ENCODE assay signal across 24 cellular contexts in the genomic region with DNA sequence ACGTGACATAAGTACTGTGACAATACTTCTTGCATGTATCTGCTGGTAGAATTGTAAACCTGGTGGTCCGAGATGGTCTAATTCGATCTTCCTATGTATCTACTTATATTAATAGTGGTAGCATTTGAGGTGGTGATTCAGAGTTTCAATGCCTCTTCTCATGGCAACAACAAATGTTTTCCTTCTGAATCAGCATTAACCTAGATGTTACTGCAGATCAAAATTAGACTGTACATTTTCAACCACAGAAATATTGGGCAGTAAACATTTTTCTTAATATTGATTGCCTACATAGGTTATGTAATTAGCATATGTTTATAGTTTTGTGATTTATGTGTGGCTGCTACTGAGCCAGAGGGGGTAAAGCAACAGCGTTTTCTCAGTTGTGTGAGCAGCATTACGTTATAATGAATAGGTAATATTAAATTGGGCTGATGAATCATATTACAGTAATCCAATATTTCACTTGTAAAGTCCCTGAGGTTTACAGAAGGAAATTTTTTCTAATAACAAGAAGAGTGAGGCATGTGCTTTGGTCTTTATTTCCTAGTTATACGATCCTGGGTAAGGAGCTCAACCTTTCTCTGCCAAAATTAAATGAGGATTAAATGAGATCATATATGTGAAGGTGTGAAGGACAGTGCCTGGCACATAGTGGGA. TPM values are rescaled to one million over a fixed set of nuclear protein-coding genes. Genes with fewer than 3 reads are reported as not detected.
DNase-seq lines count a peak whose midpoint lies in the region; ATAC-seq and TF ChIP-seq lines count a peak whose summit lies in the region.
"Had no signal": no experiment of that assay in that cellular context is flagged by ENCODE, and none has a peak within 500 bp of the region (broad histone marks: within the 10 kb centered on the region; RNA-seq: fewer than 3 reads in every experiment).

No MANE protein-coding gene starts in this region.

- H3K36me3 Mint-ChIP-seq in HFFc6 (ENCODE audit: low read depth): no peaks in the 10 kb centered on the region
- H3K36me3 Mint-ChIP-seq in activated T-helper 17 cell treated with anti-CD3 and anti-CD28 coated beads, Interleukin-2, amount 50 U/mL, for 72 hours (ENCODE audit: low read depth): no peaks in the 10 kb centered on the region
- no peaks in the 10 kb centered on the region for H3K36me3 Mint-ChIP-seq in T-helper 17 cell (ENCODE audit: low read depth)
- H3K36me3 Mint-ChIP-seq: naive B cell had no signal

- H3K36me3 ChIP-seq in ACC112 (ENCODE audit: insufficient read depth, low read length) (no peaks in the 10 kb centered on the region), vagina (no peaks in the 10 kb centered on the region)
- H3K36me3 ChIP-seq: suprapubic skin had no signal

- peak overlapping the region; percentile 48; the same call in 1 of the 2 replicates for H3K27ac ChIP-seq in ACC112 (ENCODE audit: low read depth, low read length)
- H3K27ac ChIP-seq in foreskin keratinocyte: peak overlapping the region; percentile 72
- no peak overlapping the region for H3K27ac ChIP-seq in vagina
- H3K27ac ChIP-seq: suprapubic skin had no signal

- H3K9me3 Mint-ChIP-seq in HFFc6: no peaks in the 10 kb centered on the region
- no peaks in the 10 kb centered on the region for H3K9me3 Mint-ChIP-seq in activated T-helper 17 cell treated with anti-CD3 and anti-CD28 coated beads, Interleukin-2, amount 50 U/mL, for 72 hours
- H3K9me3 Mint-ChIP-seq: activated naive CD8-positive, alpha-beta T cell treated with anti-CD3 and anti-CD28 coated beads, Interleukin-2, amount 50 U/mL, for 24 hours; CD4-positive, alpha-beta T cell had no signal

- no peak overlapping the region for H2AFZ ChIP-seq in ACC112 (ENCODE audit: low read length, unreplicated experiment)

- H3K4me3 ChIP-seq in ACC112 (ENCODE audit: low read depth, low read length): no peak overlapping the region
- no peak overlapping the region for H3K4me3 ChIP-seq in vagina
- H3K4me3 ChIP-seq: suprapubic skin had no signal

- peaks cover 16% of the 10 kb centered on the region for H3K4me1 ChIP-seq in ACC112 (ENCODE audit: control insufficient read depth, insufficient read depth, low read length, unreplicated experiment)
- peaks cover 13% of the 10 kb centered on the region for H3K4me1 ChIP-seq in foreskin keratinocyte
- H3K4me1 ChIP-seq in vagina: no peaks in the 10 kb centered on the region
- H3K4me1 ChIP-seq: suprapubic skin had no signal

- no peak for TF ChIP-seq POLR2A in vagina (IDR thresholded peaks at IDR 0.05)

- H3K27me3 Mint-ChIP-seq in HFFc6 (ENCODE audit: insufficient read depth) (peaks cover 8% of the 10 kb centered on the region), T-helper 17 cell (peaks cover 16% of the 10 kb centered on the region)
- H3K27me3 Mint-ChIP-seq in activated T-helper 17 cell treated with anti-CD3 and anti-CD28 coated beads, Interleukin-2, amount 50 U/mL, for 72 hours: no peaks in the 10 kb centered on the region
- H3K27me3 Mint-ChIP-seq: CD4-positive, alpha-beta T cell had no signal

- no peaks in the 10 kb centered on the region for H3K27me3 ChIP-seq in ACC112 (ENCODE audit: insufficient read depth, low read length)
- no peaks in the 10 kb centered on the region for H3K27me3 ChIP-seq in foreskin keratinocyte
- no peaks in the 10 kb centered on the region for H3K27me3 ChIP-seq in vagina
- H3K27me3 ChIP-seq: suprapubic skin had no signal

- peak overlapping the region; percentile 48 for H3K4me3 Mint-ChIP-seq in HFFc6
- H3K4me3 Mint-ChIP-seq in activated T-helper 17 cell treated with anti-CD3 and anti-CD28 coated beads, Interleukin-2, amount 50 U/mL, for 72 hours: no peak overlapping the region
- H3K4me3 Mint-ChIP-seq in T-helper 17 cell: no peak overlapping the region
- H3K4me3 Mint-ChIP-seq: activated naive CD8-positive, alpha-beta T cell treated with anti-CD3 and anti-CD28 coated beads, Interleukin-2, amount 50 U/mL, for 24 hours; CD4-positive, alpha-beta T cell; naive B cell had no signal

- H3K27ac Mint-ChIP-seq in HFFc6: peak overlapping the region; percentile 62
- H3K27ac Mint-ChIP-seq in activated T-helper 17 cell treated with anti-CD3 and anti-CD28 coated beads, Interleukin-2, amount 50 U/mL, for 72 hours: no peak overlapping the region
- H3K27ac Mint-ChIP-seq in T-helper 17 cell: no peak overlapping the region
- H3K27ac Mint-ChIP-seq: activated naive CD8-positive, alpha-beta T cell treated with anti-CD3 and anti-CD28 coated beads, Interleukin-2, amount 50 U/mL, for 24 hours; CD4-positive, alpha-beta T cell had no signal

- H3K79me2 ChIP-seq in ACC112 (ENCODE audit: control insufficient read depth, insufficient read depth, low read length, unreplicated experiment): no peaks in the 10 kb centered on the region

- DNase-seq in HFFc6 (peak; percentile 63), foreskin keratinocyte (peak; percentile 58 to 81), vagina (ENCODE audit: extremely low spot score in 2 of 2) (no peak), SIG-M5 (lab: John Stamatoyannopoulos, UW) (no peak), T-helper 17 cell (no peak)
- DNase-seq: activated CD4-positive, alpha-beta T cell treated with anti-CD3 and anti-CD28 coated beads, Interleukin-2, amount 50 U/mL, for 1 hour; activated CD8-positive, alpha-beta memory T cell treated with anti-CD3 and anti-CD28 coated beads, Interleukin-2, amount 50 U/mL, for 48 hours; activated effector memory CD4-positive, alpha-beta T cell treated with anti-CD3 and anti-CD28 coated beads, Interleukin-2, amount 50 U/mL, for 16 hours; activated naive CD8-positive, alpha-beta T cell treated with anti-CD3 and anti-CD28 coated beads, Interleukin-2, amount 50 U/mL, for 24 hours; CD4-positive, alpha-beta T cell; central memory CD4-positive, alpha-beta T cell; DMS53; Kasumi-1; mesendoderm; naive B cell; NCI-H1105; NCI-H2081 treated with DMSO at 0.1 percent for 48 hours; NCI-H510A treated with DMSO at 0.1 percent for 48 hours; SW 1271 had no signal

- intact Hi-C loops in vagina (cut with DNase I): no loop called here

- ATAC-seq in activated T-helper 17 cell treated with anti-CD3 and anti-CD28 coated beads, Interleukin-2, amount 50 U/mL, for 72 hours (replicated peaks): peak; percentile 59
- ATAC-seq in foreskin keratinocyte (peak; percentile 82), T-helper 17 cell (no peak), GM18519 (IDR thresholded peaks at IDR 0.05; ENCODE audit: low FRiP score, unreplicated experiment) (no peak)
- ATAC-seq: activated naive CD8-positive, alpha-beta T cell treated with anti-CD3 and anti-CD28 coated beads, Interleukin-2, amount 50 U/mL, for 24 hours; sciatic nerve had no signal

- no peaks in the 10 kb centered on the region for H3K9me3 ChIP-seq in vagina
- no peaks in the 10 kb centered on the region for H3K9me3 ChIP-seq in T-helper 17 cell (ENCODE audit: control insufficient read depth, low read length, poor library complexity, severe bottlenecking)
- H3K9me3 ChIP-seq: suprapubic skin had no signal

- no peak for TF ChIP-seq CTCF in HFFc6 (IDR thresholded peaks at IDR 0.05)
- no peak for TF ChIP-seq CTCF in foreskin keratinocyte (conservative IDR thresholded peaks at IDR 0.05)
- TF ChIP-seq CTCF in vagina (IDR thresholded peaks at IDR 0.05): no peak

- peaks cover 24% of the 10 kb centered on the region for H3K4me1 Mint-ChIP-seq in HFFc6 (ENCODE audit: low read depth)
- peaks cover 5% of the 10 kb centered on the region for H3K4me1 Mint-ChIP-seq in activated T-helper 17 cell treated with anti-CD3 and anti-CD28 coated beads, Interleukin-2, amount 50 U/mL, for 72 hours
- peaks cover 2% of the 10 kb centered on the region for H3K4me1 Mint-ChIP-seq in T-helper 17 cell
- H3K4me1 Mint-ChIP-seq: naive B cell had no signal

RNA-seq across cellular contexts. Expression of a gene that starts 18.8 kb away (rescaled TPM):
- total RNA-seq in HFFc6 (2021; fragmentation: NEBNext Ultra II Directional; extraction: Animal tissue kit (Norgen Biotek cat#: 25700)): 10 to 100 TPM; 24.3 to 35.1 (median 29.9) TPM
- total RNA-seq in activated T-helper 17 cell treated with anti-CD3 and anti-CD28 coated beads, Interleukin-2, amount 50 U/mL, for 72 hours: 10 to 100 TPM in 1 of 2 donors, 1 to 10 TPM in 1; 7.0 to 19.3 TPM
- total RNA-seq in foreskin keratinocyte (6.7 and 7.5 TPM in 2 replicates), vagina (46.9 TPM), T-helper 17 cell (1 to 10 TPM; 1.8 to 3.0 TPM)
- polyA plus RNA-seq in foreskin keratinocyte: 4.8 and 6.0 TPM in 2 replicates

RNA-seq across cellular contexts. Expression of a gene that starts 20.0 kb away (rescaled TPM):
- total RNA-seq in HFFc6 (2021; fragmentation: NEBNext Ultra II Directional; extraction: Animal tissue kit (Norgen Biotek cat#: 25700)): not detected
- total RNA-seq in activated T-helper 17 cell treated with anti-CD3 and anti-CD28 coated beads, Interleukin-2, amount 50 U/mL, for 72 hours: not detected
- total RNA-seq in foreskin keratinocyte (0.54 and 1.3 TPM in 2 replicates), vagina (4.4 TPM), T-helper 17 cell (not detected)
- polyA plus RNA-seq in foreskin keratinocyte: 0.25 and 0.38 TPM in 2 replicates
- total RNA-seq: CD4-positive, alpha-beta T cell had no signal

RNA-seq across cellular contexts. Expression of a gene that starts 37.4 kb away (rescaled TPM):
- total RNA-seq in HFFc6 (2021; fragmentation: NEBNext Ultra II Directional; extraction: Animal tissue kit (Norgen Biotek cat#: 25700)): under 1 TPM in 5 of 6 experiments, not detected in 1; 0.21 to 0.66 (median 0.28) TPM
- 10 to 100 TPM in 1 of 2 donors, 1 to 10 TPM in 1; 7.6 to 12.4 TPM for total RNA-seq in activated T-helper 17 cell treated with anti-CD3 and anti-CD28 coated beads, Interleukin-2, amount 50 U/mL, for 72 hours
- total RNA-seq in foreskin keratinocyte (8.0 and 10.9 TPM in 2 replicates), vagina (5.9 TPM), T-helper 17 cell (10 to 100 TPM; 12.3 to 13.9 TPM)
- 12.4 and 13.3 TPM in 2 replicates for polyA plus RNA-seq in foreskin keratinocyte

Comparison
In these comparisons a context has a peak if more than half of its experiments do, and no peak if none do; other contexts are left out.
1. DNase-seq: peak in HFFc6 (single experiment) and foreskin keratinocyte (2 of 2); none in vagina (0 of 2), SIG-M5 (single experiment) and T-helper 17 cell (0 of 3).
2. ATAC-seq: peak in activated T-helper 17 cell treated with anti-CD3 and anti-CD28 coated beads, Interleukin-2, amount 50 U/mL, for 72 hours (single experiment) and foreskin keratinocyte (single experiment); none in T-helper 17 cell (single experiment) and GM18519 (single experiment).